22 cellular contexts compared by ENCODE assay signal in the genomic region with DNA sequence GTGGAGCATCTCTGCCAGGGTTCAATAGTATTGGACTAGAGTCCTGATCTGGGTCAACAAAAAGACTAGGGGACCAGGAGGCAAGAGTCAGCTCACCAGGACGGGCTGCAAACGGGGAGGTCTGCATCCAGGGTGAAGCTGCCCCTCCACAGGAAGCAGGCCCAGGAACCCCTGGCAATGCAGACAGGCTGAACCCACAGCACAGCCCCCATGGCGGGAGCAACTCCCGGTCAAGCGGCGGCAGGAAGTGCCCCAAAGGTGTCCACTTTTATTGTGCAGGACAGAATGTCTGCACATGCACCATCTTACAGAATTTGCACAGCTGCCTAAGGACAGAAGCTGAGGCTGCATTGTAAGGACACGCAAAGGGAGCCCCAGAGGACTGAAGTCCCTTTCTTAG.
"Had no signal": no experiment of that assay in that cellular context is flagged by ENCODE, and none has a peak within 500 bp of the region (broad histone marks: within the 10 kb centered on the region; RNA-seq: fewer than 3 reads in every experiment).

No MANE protein-coding gene starts in this region.

- H3K4me3 ChIP-seq: dorsolateral prefrontal cortex, heart left ventricle, left lung, lung, psoas muscle, smooth muscle cell, tibial artery, upper lobe of left lung, uterus had no signal

- H3K4me3 Mint-ChIP-seq: nephron had no signal

- H3K36me3 ChIP-seq: heart left ventricle, left lung, tibial artery, upper lobe of left lung, uterus had no signal

- H3K4me2 ChIP-seq: smooth muscle cell had no signal

- H3K9ac ChIP-seq: parathyroid adenoma had no signal

- H3K27ac ChIP-seq: left lung, parathyroid adenoma, psoas muscle, tibial artery, upper lobe of left lung, uterus had no signal

- H2AFZ ChIP-seq: parathyroid adenoma had no signal

- H3K27ac Mint-ChIP-seq: nephron had no signal

- H3K4me1 ChIP-seq: parathyroid adenoma, tibial artery, upper lobe of left lung, uterus had no signal

- H3K27me3 ChIP-seq: dorsolateral prefrontal cortex, heart left ventricle, left lung, tibial artery, upper lobe of left lung, uterus had no signal

- FAIRE-seq: frontal cortex, islet of Langerhans had no signal

- H3K9me3 ChIP-seq: left lung, psoas muscle, tibial artery, upper lobe of left lung, uterus had no signal

- ATAC-seq: esophagus mucosa; heart left ventricle; left lung; psoas muscle; stimulated activated naive CD8-positive, alpha-beta T cell treated with anti-CD3 and anti-CD28 coated beads, Interleukin-15, Interleukin-2, amounts not matched to agents 100 U/mL and 50 U/mL, for 24 hours had no signal

- DNase-seq: cortex of kidney; effector CD8-positive, alpha-beta T cell; hippocampal formation; left lung; mesenchymal stem cell; midbrain; psoas muscle; retina; stimulated activated CD4-positive, alpha-beta T cell treated with anti-CD3 and anti-CD28 coated beads, Interleukin-2, amount 100 ng/mL, for 48 hours; stimulated activated naive CD8-positive, alpha-beta T cell treated with anti-CD3 and anti-CD28 coated beads, Interleukin-15, Interleukin-2, amounts not matched to agents 100 U/mL and 50 U/mL, for 24 hours; uterus had no signal
